8 cellular contexts compared by ENCODE assay signal in genomic region chr19:14472202-14472961, GRCh38. TPM values are rescaled to one million over a fixed set of nuclear protein-coding genes. Genes with fewer than 3 reads are reported as not detected.
DNase-seq lines count a peak whose midpoint lies in the region; ATAC-seq lines count a peak whose summit lies in the region.

No MANE protein-coding gene starts in this region.

- peak; percentile 84 to 85 for ATAC-seq in naive B cell (ENCODE audit: low read depth in 2 of 2)
- peak; percentile 73 for ATAC-seq in stimulated activated effector memory CD8-positive, alpha-beta T cell treated with anti-CD3 and anti-CD28 coated beads, Interleukin-12 subunit alpha, Interleukin-12 subunit beta, amount 100 ng/mL, for 72 hours
- no peak for ATAC-seq in HG03095 (IDR thresholded peaks at IDR 0.05; ENCODE audit: unreplicated experiment)

- peak overlapping the region in 7 of 8 donors; percentile 69 to 87 (median 74) for H3K4me3 Mint-ChIP-seq in naive B cell
- peak overlapping the region; percentile 47 for H3K4me3 Mint-ChIP-seq in stimulated activated effector memory CD8-positive, alpha-beta T cell treated with anti-CD3 and anti-CD28 coated beads, Interleukin-12 subunit alpha, Interleukin-12 subunit beta, amount 100 ng/mL, for 72 hours

- peaks cover 18 to 46% (median 43%) of the 10 kb centered on the region in 3 donors for H3K27me3 Mint-ChIP-seq in naive B cell

- peak overlapping the region in 3 of 6 donors; percentile 16 to 75 (median 68) for H3K27ac Mint-ChIP-seq in naive B cell
- no peak overlapping the region for H3K27ac Mint-ChIP-seq in stimulated activated effector memory CD8-positive, alpha-beta T cell treated with anti-CD3 and anti-CD28 coated beads, Interleukin-12 subunit alpha, Interleukin-12 subunit beta, amount 100 ng/mL, for 72 hours

- H3K9me3 Mint-ChIP-seq in naive B cell, result no peaks in the 10 kb centered on the region
- no peaks in the 10 kb centered on the region for H3K9me3 Mint-ChIP-seq in stimulated activated effector memory CD8-positive, alpha-beta T cell treated with anti-CD3 and anti-CD28 coated beads, Interleukin-12 subunit alpha, Interleukin-12 subunit beta, amount 100 ng/mL, for 72 hours

- H3K36me3 Mint-ChIP-seq in naive B cell, result peaks cover 0 to 14% of the 10 kb centered on the region in 2 donors
- peaks cover 65% of the 10 kb centered on the region for H3K36me3 Mint-ChIP-seq in stimulated activated effector memory CD8-positive, alpha-beta T cell treated with anti-CD3 and anti-CD28 coated beads, Interleukin-12 subunit alpha, Interleukin-12 subunit beta, amount 100 ng/mL, for 72 hours

- peak; percentile 50 to 51 for DNase-seq in NCI-H524 (lab: John Stamatoyannopoulos, UW)
- DNase-seq in NCI-H524 treated with DMSO at 0.1 percent for 48 hours (lab: John Stamatoyannopoulos, UW), result no peak
- peak; percentile 55 for DNase-seq in NCI-H748 treated with DMSO at 0.1 percent for 48 hours (lab: John Stamatoyannopoulos, UW)
- peak; percentile 43 for DNase-seq in activated CD8-positive, alpha-beta memory T cell treated with anti-CD3 and anti-CD28 coated beads, Interleukin-2, amount 50 U/mL, for 1 hour (ENCODE audit: extremely low read depth)
- DNase-seq in epidermal melanocyte (ENCODE audit: insufficient read length, low spot score), result peak; percentile 92
- DNase-seq in naive B cell, result peak; percentile 76
- peak; percentile 96 to 97 for DNase-seq in stimulated activated effector memory CD8-positive, alpha-beta T cell treated with anti-CD3 and anti-CD28 coated beads, Interleukin-12 subunit alpha, Interleukin-12 subunit beta, amount 100 ng/mL, for 72 hours (ENCODE audit: low spot score in 2 of 2)

- peaks cover 16 to 30% (median 28%) of the 10 kb centered on the region in 3 donors for H3K4me1 Mint-ChIP-seq in naive B cell
- H3K4me1 Mint-ChIP-seq in stimulated activated effector memory CD8-positive, alpha-beta T cell treated with anti-CD3 and anti-CD28 coated beads, Interleukin-12 subunit alpha, Interleukin-12 subunit beta, amount 100 ng/mL, for 72 hours, result peaks cover 43% of the 10 kb centered on the region

RNA-seq across cellular contexts. Expression of gene PTGER1, which starts 2.8 kb away (rescaled TPM):
- polyA plus RNA-seq in naive B cell (ENCODE audit: low read depth in 6 of 6), result not detected

RNA-seq across cellular contexts. Expression of gene GIPC1, which starts 23.5 kb away (rescaled TPM):
- polyA plus RNA-seq in naive B cell (ENCODE audit: low read depth in 6 of 6), result 10 to 100 TPM in 1 of 6 donors, 1 to 10 TPM in 5; 6.9 to 10.3 (median 7.5) TPM

RNA-seq across cellular contexts. Expression of gene PKN1, which starts 39.3 kb away (rescaled TPM):
- 10 to 100 TPM; 37.1 to 67.9 (median 48.0) TPM for polyA plus RNA-seq in naive B cell (ENCODE audit: low read depth in 6 of 6)

RNA-seq across cellular contexts. Expression of gene DNAJB1, which starts 45.8 kb away (rescaled TPM):
- polyA plus RNA-seq in naive B cell (ENCODE audit: low read depth in 6 of 6), result 100 to 1,000 TPM in 2 of 6 donors, 10 to 100 TPM in 4; 73.1 to 113 (median 75.9) TPM

RNA-seq across cellular contexts. Expression of gene DDX39A, which starts 53.2 kb away (rescaled TPM):
- 100 to 1,000 TPM; 110 to 169 (median 132) TPM for polyA plus RNA-seq in naive B cell (ENCODE audit: low read depth in 6 of 6)
